Comparison of ENCODE assay signal across 8 cellular contexts in genomic region chr12:120086801-120087621, GRCh38. TPM values are rescaled to one million over a fixed set of nuclear protein-coding genes. Genes with fewer than 3 reads are reported as not detected.
DNase-seq lines count a peak whose midpoint lies in the region; ATAC-seq lines count a peak whose summit lies in the region.

No MANE protein-coding gene starts in this region.

- intact Hi-C loops in activated CD4-positive, alpha-beta T cell treated with anti-CD3 and anti-CD28 coated beads, Interleukin-2, amount 10 ng/mL, durations not matched to agents 24 days and 14 days (cut with micrococcal nuclease) = loop anchor here (1.0 to 2.0 kb wide), 6 partner anchors 29 to 210 kb away; partner anchors contain the start of genes CIT and RAB35

- peak overlapping the region; percentile 72 to 91 (median 88) for H3K4me2 ChIP-seq in BLaER1 treated with 17β-estradiol and CSF1 and Interleukin-3, amounts not matched to agents 10 nM and 100 nM

- peaks cover 0 to 30% (median 5%) of the 10 kb centered on the region in 11 experiments; a peak in 11 of 22 replicates for H4K20me1 ChIP-seq in BLaER1 treated with 17β-estradiol and CSF1 and Interleukin-3, amounts not matched to agents 10 nM and 100 nM

- peak overlapping the region; percentile 47 to 71 (median 58) for H3K4me3 ChIP-seq in BLaER1 treated with 17β-estradiol and CSF1 and Interleukin-3, amounts not matched to agents 10 nM and 100 nM

- peak overlapping the region; percentile 78 for H3K4me3 Mint-ChIP-seq in activated CD4-positive, alpha-beta T cell treated with anti-CD3 and anti-CD28 coated beads, Interleukin-2, amount 10 ng/mL, durations not matched to agents 24 days and 14 days

- H3K36me3 Mint-ChIP-seq in activated CD4-positive, alpha-beta T cell treated with anti-CD3 and anti-CD28 coated beads, Interleukin-2, amount 10 ng/mL, durations not matched to agents 24 days and 14 days (ENCODE audit: low read depth) = peaks cover 70% of the 10 kb centered on the region

- H3K27me3 ChIP-seq in BLaER1 treated with 17β-estradiol and CSF1 and Interleukin-3, amounts not matched to agents 10 nM and 100 nM = no peaks in the 10 kb centered on the region

- peaks cover 0 to 18% (median 7%) of the 10 kb centered on the region in 11 experiments; a peak in 11 of 22 replicates for H3K36me3 ChIP-seq in BLaER1 treated with 17β-estradiol and CSF1 and Interleukin-3, amounts not matched to agents 10 nM and 100 nM

- peaks cover 10 to 18% (median 14%) of the 10 kb centered on the region in 10 experiments for H3K4me1 ChIP-seq in BLaER1 treated with 17β-estradiol and CSF1 and Interleukin-3, amounts not matched to agents 10 nM and 100 nM

- H3K9ac ChIP-seq in BLaER1 treated with 17β-estradiol and CSF1 and Interleukin-3, amounts not matched to agents 10 nM and 100 nM = peak overlapping the region in 10 of 11 experiments; percentile 5 to 79 (median 68); a peak in 18 of 22 replicates

- no peaks in the 10 kb centered on the region for H3K9me3 ChIP-seq in BLaER1 treated with 17β-estradiol and CSF1 and Interleukin-3, amounts not matched to agents 10 nM and 100 nM (replicated peaks in 1 of 11)

- peak; percentile 100 for DNase-seq in GM19240 (ENCODE audit: insufficient read length, low spot score)
- DNase-seq in NCI-H524 treated with DMSO at 0.1 percent for 48 hours (lab: John Stamatoyannopoulos, UW) = peak; percentile 85
- peak; percentile 100 for DNase-seq in activated CD4-positive, alpha-beta T cell treated with anti-CD3 and anti-CD28 coated beads, Interleukin-2, amount 10 ng/mL, durations not matched to agents 24 days and 14 days
- peak; percentile 98 for DNase-seq in dedifferentiated amniotic fluid mesenchymal stem cell (ENCODE audit: extremely low spot score)
- DNase-seq in left lobe of liver (ENCODE audit: low spot score) = peak; percentile 100
- DNase-seq in stimulated activated CD4-positive, alpha-beta T cell treated with anti-CD3 and anti-CD28 coated beads, Interleukin-2, amount 100 ng/mL, for 4 hours (ENCODE audit: low read depth) = peak; percentile 99

- peak; percentile 97 for ATAC-seq in HG03460 (IDR thresholded peaks at IDR 0.05; ENCODE audit: unreplicated experiment)
- ATAC-seq in left lobe of liver = peak; percentile 95

- no peaks in the 10 kb centered on the region for H3K9me3 Mint-ChIP-seq in activated CD4-positive, alpha-beta T cell treated with anti-CD3 and anti-CD28 coated beads, Interleukin-2, amount 10 ng/mL, durations not matched to agents 24 days and 14 days

- H3K27ac ChIP-seq in BLaER1 treated with 17β-estradiol and CSF1 and Interleukin-3, amounts not matched to agents 10 nM and 100 nM = peak overlapping the region in 9 of 11 experiments; percentile 44 to 78 (median 55); a peak in 16 of 22 replicates

- H3K27me3 Mint-ChIP-seq in activated CD4-positive, alpha-beta T cell treated with anti-CD3 and anti-CD28 coated beads, Interleukin-2, amount 10 ng/mL, durations not matched to agents 24 days and 14 days = peaks cover 2% of the 10 kb centered on the region

- peak overlapping the region; percentile 88 for H3K27ac Mint-ChIP-seq in activated CD4-positive, alpha-beta T cell treated with anti-CD3 and anti-CD28 coated beads, Interleukin-2, amount 10 ng/mL, durations not matched to agents 24 days and 14 days

- peaks cover 33% of the 10 kb centered on the region for H3K4me1 Mint-ChIP-seq in activated CD4-positive, alpha-beta T cell treated with anti-CD3 and anti-CD28 coated beads, Interleukin-2, amount 10 ng/mL, durations not matched to agents 24 days and 14 days

RNA-seq across cellular contexts. Expression of gene RAB35, which starts 29.5 kb away (rescaled TPM):
- total RNA-seq in activated CD4-positive, alpha-beta T cell treated with anti-CD3 and anti-CD28 coated beads, Interleukin-2, amount 10 ng/mL, durations not matched to agents 24 days and 14 days = 82.0 and 83.3 TPM in 2 replicates
- total RNA-seq in left lobe of liver = 16.1 TPM

Comparison
In these comparisons a context has a peak if more than half of its experiments do, and no peak if none do; other contexts are left out.
1. Peak in every context shown above with its lines: DNase-seq, ATAC-seq, H3K4me3 ChIP-seq and H3K27ac ChIP-seq.